Comparison of ENCODE assay signal across 11 cellular contexts in the genomic region with DNA sequence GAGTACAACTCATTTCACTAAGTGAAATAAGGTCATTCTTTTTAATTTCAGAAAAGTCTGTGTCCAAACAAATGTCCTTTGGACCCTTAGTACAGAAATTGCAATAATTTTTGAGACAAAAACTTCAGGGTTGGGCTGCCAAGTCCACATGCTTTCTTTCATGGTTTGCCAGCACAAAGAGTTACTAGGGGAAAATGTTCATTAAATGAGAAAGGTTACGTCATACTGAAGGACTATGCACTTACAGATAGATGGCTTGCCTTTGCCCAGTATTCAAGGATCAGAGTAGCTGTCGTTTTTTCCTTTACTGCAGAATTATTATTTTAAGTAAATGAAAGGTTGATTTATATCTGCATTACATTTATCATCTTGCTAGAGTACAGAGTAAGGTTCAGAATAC.
"Had no signal": no experiment of that assay in that cellular context is flagged by ENCODE, and none has a peak within 500 bp of the region (broad histone marks: within the 10 kb centered on the region; RNA-seq: fewer than 3 reads in every experiment).

No MANE protein-coding gene starts in this region.

- DNase-seq: activated CD4-positive, alpha-beta T cell treated with anti-CD3 and anti-CD28 coated beads, Interleukin-2, amount 50 U/mL, for 1 hour; dorsolateral prefrontal cortex; gastrocnemius medialis; right cardiac atrium; stimulated activated CD4-positive, alpha-beta T cell treated with anti-CD3 and anti-CD28 coated beads, Interleukin-2, amount 100 ng/mL, for 24 hours; stimulated activated naive B cell treated with anti-CD40 and anti-IgM and Interleukin-4, amounts not matched to agents 10 μg/mL and 1 μg/mL and 100 μg/mL, for 72 hours; T-helper 2 cell; upper lobe of left lung had no signal

- H3K36me3 ChIP-seq: breast epithelium, gastrocnemius medialis, upper lobe of left lung had no signal

- ATAC-seq: gastrocnemius medialis; right cardiac atrium; stimulated activated naive B cell treated with anti-CD40 and anti-IgM and Interleukin-4, amounts not matched to agents 10 μg/mL and 1 μg/mL and 100 μg/mL, for 72 hours had no signal

- H3K9ac ChIP-seq: parathyroid adenoma had no signal

- H2AFZ ChIP-seq: parathyroid adenoma had no signal

- H3K79me2 ChIP-seq: parathyroid adenoma had no signal

- H3K4me3 ChIP-seq: breast epithelium, dorsolateral prefrontal cortex, gastrocnemius medialis, upper lobe of left lung had no signal

- H3K4me1 ChIP-seq: breast epithelium, gastrocnemius medialis, parathyroid adenoma, upper lobe of left lung had no signal

- H3K27me3 ChIP-seq: breast epithelium, dorsolateral prefrontal cortex, gastrocnemius medialis, upper lobe of left lung had no signal

- FAIRE-seq: keratinocyte had no signal

- H3K27ac ChIP-seq: breast epithelium, gastrocnemius medialis, parathyroid adenoma, upper lobe of left lung had no signal

- H3K9me3 ChIP-seq: breast epithelium, gastrocnemius medialis, upper lobe of left lung had no signal
